In the genomic region with DNA sequence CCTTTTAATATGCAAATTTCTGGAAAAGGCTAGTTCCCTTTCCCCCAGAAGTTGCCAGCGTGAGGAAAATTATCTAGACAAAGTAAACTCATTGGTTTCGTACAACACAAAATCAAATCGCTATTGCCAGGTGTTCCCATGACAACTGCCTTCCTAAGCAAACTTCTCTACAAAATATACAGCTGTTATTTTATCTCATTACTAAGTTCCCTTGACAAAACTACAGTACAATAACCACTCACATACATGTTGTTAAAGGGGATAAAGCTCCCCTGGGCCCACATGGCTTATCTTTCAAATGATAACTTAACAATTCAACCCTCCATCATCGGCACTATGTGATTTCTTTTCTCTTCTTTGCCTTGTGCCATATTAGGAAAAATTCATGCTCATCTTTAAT, we compare ENCODE assay signal across 26 cellular contexts.
DNase-seq lines count a peak whose midpoint lies in the region; ATAC-seq, FAIRE-seq and TF ChIP-seq lines count a peak whose summit lies in the region.
"Had no signal": no experiment of that assay in that cellular context is flagged by ENCODE, and none has a peak within 500 bp of the region (broad histone marks: within the 10 kb centered on the region; RNA-seq: fewer than 3 reads in every experiment).

No MANE protein-coding gene starts in this region.

- no peak overlapping the region for H2BK5ac ChIP-seq in IMR-90 (ENCODE audit: low read depth, low read length, poor library complexity, severe bottlenecking)

- no peak overlapping the region for H2BK15ac ChIP-seq in IMR-90 (ENCODE audit: low read depth, low read length)

- no peaks in the 10 kb centered on the region for H3K79me2 ChIP-seq in SK-N-SH (ENCODE audit: insufficient read depth)

- in situ Hi-C loops in IMR-90 (cut with MboI; ENCODE audit: low sequenced_read_pairs), result no loop called here

- H4K5ac ChIP-seq in IMR-90 (ENCODE audit: low read depth, low read length), result no peak overlapping the region

- no peak overlapping the region for H3K9ac ChIP-seq in IMR-90 (ENCODE audit: low read depth, low read length)
- H3K9ac ChIP-seq in SK-N-SH, result no peak overlapping the region
- no peak overlapping the region for H3K9ac ChIP-seq in skeletal muscle tissue (ENCODE audit: low read depth in 1 of 3, low read length in 3 of 3)

- DNase-seq in IMR-90, result no peak
- no peak for DNase-seq in SK-N-SH
- no peak for DNase-seq in suprapubic skin (ENCODE audit: low spot score in 2 of 2)
- DNase-seq in NCI-H187 (lab: John Stamatoyannopoulos, UW), result no peak
- no peak for DNase-seq in NCI-H2081 treated with DMSO at 0.1 percent for 48 hours (lab: John Stamatoyannopoulos, UW)
- DNase-seq: activated CD4-positive, alpha-beta T cell treated with anti-CD3 and anti-CD28 coated beads, Interleukin-2, amount 10 ng/mL, durations not matched to agents 24 days and 14 days; CD4-positive, alpha-beta memory T cell; cerebellar nuclear complex; DMS 273 treated with DMSO at 0.1 percent for 48 hours; effector CD8-positive, alpha-beta T cell; H7; MM.1S; naive thymus-derived CD4-positive, alpha-beta T cell; NCI-H146; NCI-H69; pancreas; Peyer's patch; substantia nigra; T-helper 2 cell had no signal

- no peaks in the 10 kb centered on the region for H3K36me3 ChIP-seq in IMR-90 (ENCODE audit: control insufficient read depth, insufficient read depth, low read length)
- no peaks in the 10 kb centered on the region for H3K36me3 ChIP-seq in SK-N-SH (replicated peaks in 1 of 2; ENCODE audit: control insufficient read depth in 1 of 2, insufficient read depth in 2 of 2, low read length in 1 of 2)
- no peaks in the 10 kb centered on the region for H3K36me3 ChIP-seq in skeletal muscle tissue (ENCODE audit: control insufficient read depth in 3 of 3, insufficient read depth in 3 of 3, low read length in 3 of 3)
- no peaks in the 10 kb centered on the region for H3K36me3 ChIP-seq in suprapubic skin
- H3K36me3 ChIP-seq: esophagus muscularis mucosa, pancreas, Peyer's patch, SJSA1 had no signal

- no peak overlapping the region for H3K4ac ChIP-seq in IMR-90 (ENCODE audit: low read depth, low read length)

- dilution Hi-C loops in IMR-90 (cut with HindIII; ENCODE audit: low sequenced_read_pairs, unreplicated experiment), result no loop called here

- CTCF ChIA-PET in IMR-90 (lab: Yijun Ruan, JAX) (no interaction called here), SK-N-SH (lab: Yijun Ruan, JAX) (no interaction called here)

- no peak overlapping the region for H2BK120ac ChIP-seq in IMR-90 (ENCODE audit: low read depth, low read length)

- no peak overlapping the region for H3K56ac ChIP-seq in IMR-90 (ENCODE audit: extremely low read depth, insufficient read depth, low read length)

- no peak for ATAC-seq in IMR-90 (ENCODE audit: low read depth)
- ATAC-seq: naive thymus-derived CD4-positive, alpha-beta T cell; sciatic nerve had no signal

- H4K91ac ChIP-seq in IMR-90 (ENCODE audit: insufficient read depth, low read depth, low read length), result no peak overlapping the region

- H3K79me1 ChIP-seq in IMR-90 (ENCODE audit: low read depth in 1 of 2, low read length in 2 of 2), result no peaks in the 10 kb centered on the region

- H3K4me2 ChIP-seq in IMR-90 (ENCODE audit: low read depth, low read length), result no peak overlapping the region
- peak overlapping the region; percentile 53; the same call in 1 of the 2 replicates for H3K4me2 ChIP-seq in SK-N-SH

- WGBS in IMR-90 (ENCODE audit: extremely low coverage in 2 of 2, insufficient read length in 1 of 2), 2 experiments, result 75% methylated on average over 2 of the region's 4 CpGs; no CpG with 5 or more reads in 1 of the 2 experiments
- 87% methylated on average over 4 of the region's 4 CpGs for WGBS in SK-N-SH (ENCODE audit: low lambda C conversion rate)
- 63% methylated on average over 4 of the region's 4 CpGs for WGBS in suprapubic skin

- no peaks in the 10 kb centered on the region for H3K27me3 ChIP-seq in IMR-90 (ENCODE audit: control insufficient read depth, insufficient read depth, low read length)
- no peaks in the 10 kb centered on the region for H3K27me3 ChIP-seq in SK-N-SH (ENCODE audit: insufficient read depth)
- H3K27me3 ChIP-seq in skeletal muscle tissue (ENCODE audit: control insufficient read depth in 3 of 3, insufficient read depth in 3 of 3, low read length in 3 of 3), result no peaks in the 10 kb centered on the region
- H3K27me3 ChIP-seq in suprapubic skin, result no peaks in the 10 kb centered on the region
- H3K27me3 ChIP-seq: esophagus muscularis mucosa, pancreas, Peyer's patch, SJSA1 had no signal

- no peak overlapping the region for H3K23ac ChIP-seq in IMR-90 (ENCODE audit: low read depth, low read length)

- no peaks in the 10 kb centered on the region for H3K9me1 ChIP-seq in IMR-90 (ENCODE audit: insufficient read depth, low read length)

- POLR2A ChIA-PET in IMR-90 (lab: Charles Lee; ENCODE audit: unreplicated experiment), result no interaction called here
- POLR2A ChIA-PET in SK-N-SH (lab: Yijun Ruan, JAX), result no interaction called here

- H3K9me2 ChIP-seq in SK-N-SH, result no peaks in the 10 kb centered on the region

- no peaks in the 10 kb centered on the region for H3K9me3 ChIP-seq in IMR-90 (ENCODE audit: control insufficient read depth, insufficient read depth, low read length)
- no peaks in the 10 kb centered on the region for H3K9me3 ChIP-seq in SK-N-SH
- H3K9me3 ChIP-seq in skeletal muscle tissue (ENCODE audit: control insufficient read depth in 3 of 3, low read length in 3 of 3), result no peaks in the 10 kb centered on the region
- H3K9me3 ChIP-seq in suprapubic skin, result no peaks in the 10 kb centered on the region
- H3K9me3 ChIP-seq: esophagus muscularis mucosa, pancreas, Peyer's patch, SJSA1 had no signal

- 0 out of 2 replicates have a peak overlapping the region, but pooled peaks have one; percentile 14 for H3K14ac ChIP-seq in IMR-90 (replicated peaks; ENCODE audit: low read depth, low read length)

- H2AK5ac ChIP-seq in IMR-90 (ENCODE audit: low read depth, low read length), result no peak overlapping the region

- peak overlapping the region; percentile 9; the same call in 1 of the 2 replicates for H2BK20ac ChIP-seq in IMR-90 (ENCODE audit: low read depth, low read length)

- H3K4me3 ChIP-seq in IMR-90 (ENCODE audit: insufficient read depth, low read depth, low read length) (no peak overlapping the region), SK-N-SH (ENCODE audit: low read depth in 2 of 2, low read length in 1 of 2) (no peak overlapping the region), skeletal muscle tissue (ENCODE audit: low read length in 3 of 3) (no peak overlapping the region), suprapubic skin (no peak overlapping the region)
- H3K4me3 ChIP-seq: esophagus muscularis mucosa, pancreas, Peyer's patch, SJSA1 had no signal

- intact Hi-C loops in IMR-90 (cut with micrococcal nuclease), result no loop called here

- TF ChIP-seq EP300 in SK-N-SH (IDR thresholded peaks at IDR 0.05; ENCODE audit: borderline replicate concordance in 1 of 2, low read depth in 1 of 2, low read length in 1 of 2), result no peak
- TF ChIP-seq EP300 in suprapubic skin (IDR thresholded peaks at IDR 0.05), result no peak

- H4K20me1 ChIP-seq in IMR-90 (ENCODE audit: insufficient read depth, low read length) (no peaks in the 10 kb centered on the region), SK-N-SH (ENCODE audit: insufficient read depth) (no peaks in the 10 kb centered on the region)

- TF ChIP-seq RAD21 in IMR-90 (IDR thresholded peaks at IDR 0.05; ENCODE audit: low read length) (no peak), SK-N-SH (IDR thresholded peaks at IDR 0.05; ENCODE audit: low read length) (no peak)

- no peak overlapping the region for H2AK9ac ChIP-seq in IMR-90 (replicated peaks; ENCODE audit: low read depth, low read length, poor library complexity)

- FAIRE-seq in islet of Langerhans (lab: Jason Lieb, UNC), result peak; percentile 33
- FAIRE-seq: GM18507, pancreas, urothelium cell line had no signal

- H3K27ac ChIP-seq in IMR-90 (ENCODE audit: insufficient read depth, low read length) (no peak overlapping the region), SK-N-SH (ENCODE audit: low read depth in 2 of 2, low read length in 1 of 2) (peak overlapping the region in 1 of 2 experiments; percentile 46; a peak in 2 of 4 replicates), skeletal muscle tissue (ENCODE audit: low read depth, low read length) (peak overlapping the region; percentile 4), suprapubic skin (no peak overlapping the region)
- H3K27ac ChIP-seq: esophagus muscularis mucosa, pancreas, Peyer's patch, SJSA1 had no signal

- H3K4me1 ChIP-seq in IMR-90 (ENCODE audit: control insufficient read depth, insufficient read depth, low read length) (no peaks in the 10 kb centered on the region; the same call in 1 of the 2 replicates), SK-N-SH (ENCODE audit: control insufficient read depth in 1 of 2, insufficient read depth in 2 of 2, low read depth in 1 of 2, low read length in 1 of 2) (peaks cover 6 to 8% of the 10 kb centered on the region in 2 experiments; a peak in 2 of 4 replicates), skeletal muscle tissue (ENCODE audit: control insufficient read depth in 3 of 3, insufficient read depth in 3 of 3, low read length in 3 of 3) (no peaks in the 10 kb centered on the region), suprapubic skin (peaks cover 8% of the 10 kb centered on the region)
- H3K4me1 ChIP-seq: esophagus muscularis mucosa, pancreas, Peyer's patch, SJSA1 had no signal

- TF ChIP-seq CTCF in IMR-90 (conservative IDR thresholded peaks at IDR 0.05; ENCODE audit: low read depth, low read length), result no peak
- no peak for TF ChIP-seq CTCF in SK-N-SH (IDR thresholded peaks at IDR 0.05)
- no peak for TF ChIP-seq CTCF in suprapubic skin (IDR thresholded peaks at IDR 0.05)

- H2AFZ ChIP-seq in IMR-90 (replicated peaks; ENCODE audit: low read length, poor library complexity), result no peak overlapping the region
- peak overlapping the region; percentile 60 for H2AFZ ChIP-seq in SK-N-SH (ENCODE audit: low read depth)

- H3K18ac ChIP-seq in IMR-90 (ENCODE audit: low read depth, low read length), result no peak overlapping the region

- H4K8ac ChIP-seq in IMR-90 (ENCODE audit: low read depth in 2 of 2, low read length in 2 of 2), result no peak overlapping the region

- BruUV-seq in IMR-90 (replicated peaks; lab: Mats Ljungman, UMichigan), result no TSS peak

- TF ChIP-seq POLR2A in IMR-90 (IDR thresholded peaks at IDR 0.05; ENCODE audit: low read depth, low read length) (no peak), suprapubic skin (IDR thresholded peaks at IDR 0.05) (no peak)

- no peaks in the 10 kb centered on the region for H3F3A ChIP-seq in SK-N-SH (replicated peaks; ENCODE audit: insufficient read depth)

TF ChIP-seq in IMR-90, 13 proteins besides CTCF, POLR2A, EP300 and RAD21 (continues in another document):
- TF ChIP-seq SMC3 (IDR thresholded peaks at IDR 0.05; ENCODE audit: low read depth, low read length) (no peak), NFE2L2 (IDR thresholded peaks at IDR 0.05; ENCODE audit: low read depth, low read length) (no peak), MAZ (IDR thresholded peaks at IDR 0.05; ENCODE audit: borderline replicate concordance, low read depth, low read length) (no peak), CEBPB (IDR thresholded peaks at IDR 0.05; ENCODE audit: low read depth, low read length) (no peak)

TF ChIP-seq in SK-N-SH, 30 proteins besides CTCF, POLR2A, EP300 and RAD21 (continues in another document):
- no peak for TF ChIP-seq TEAD4 (IDR thresholded peaks at IDR 0.05; ENCODE audit: borderline replicate concordance, insufficient read depth)
